In genomic region chr7:69746383-69746782, GRCh38 we compare ENCODE assay signal across 34 cellular contexts.
"Had no signal": no experiment of that assay in that cellular context is flagged by ENCODE, and none has a peak within 500 bp of the region (broad histone marks: within the 10 kb centered on the region; RNA-seq: fewer than 3 reads in every experiment).

No MANE protein-coding gene starts in this region.

- H3K4me1 ChIP-seq: ascending aorta had no signal

- H3K4me1 Mint-ChIP-seq: activated B cell treated with CpG ODN at 0.5 μM for 24 hours; activated CD4-positive, alpha-beta T cell treated with anti-CD3 and anti-CD28 coated beads, Interleukin-2, amount 10 ng/mL, durations not matched to agents 24 days and 14 days; activated naive CD4-positive, alpha-beta T cell treated with anti-CD3 and anti-CD28 coated beads, Interleukin-2, amount 10 ng/mL, durations not matched to agents 7 days and 5 days; activated naive CD4-positive, alpha-beta T cell treated with anti-CD3 and anti-CD28 coated beads, Interleukin-2, amount 50 U/mL, for 24 hours; activated naive CD8-positive, alpha-beta T cell treated with anti-CD3 and anti-CD28 coated beads, Interleukin-2, amount 10 ng/mL, durations not matched to agents 7 days and 5 days; activated naive CD8-positive, alpha-beta T cell treated with anti-CD3 and anti-CD28 coated beads, Interleukin-2, amount 50 U/mL, for 24 hours; activated T-helper 17 cell treated with anti-CD3 and anti-CD28 coated beads, Interleukin-2, amount 50 U/mL, for 72 hours had no signal

- H3K27ac ChIP-seq: ascending aorta had no signal

- H3K4me3 Mint-ChIP-seq: activated B cell treated with CpG ODN at 0.5 μM for 24 hours; activated CD4-positive, alpha-beta memory T cell treated with anti-CD3 and anti-CD28 coated beads for 36 hours; activated CD4-positive, alpha-beta T cell treated with anti-CD3 and anti-CD28 coated beads, Interleukin-2, amount 10 ng/mL, durations not matched to agents 24 days and 14 days; activated CD8-positive, alpha-beta T cell treated with anti-CD3 and anti-CD28 coated beads for 36 hours; activated naive CD4-positive, alpha-beta T cell treated with anti-CD3 and anti-CD28 coated beads, Interleukin-2, amount 10 ng/mL, durations not matched to agents 7 days and 5 days; activated naive CD4-positive, alpha-beta T cell treated with anti-CD3 and anti-CD28 coated beads, Interleukin-2, amount 50 U/mL, for 24 hours; activated naive CD8-positive, alpha-beta T cell; activated naive CD8-positive, alpha-beta T cell treated with anti-CD3 and anti-CD28 coated beads, Interleukin-2, amount 10 ng/mL, durations not matched to agents 7 days and 5 days; activated naive CD8-positive, alpha-beta T cell treated with anti-CD3 and anti-CD28 coated beads, Interleukin-2, amount 50 U/mL, for 24 hours; activated T-cell treated with anti-CD3 and anti-CD28 coated beads, Interleukin-2, amount 50 U/mL, for 4 hours; activated T-cell treated with anti-CD3 and anti-CD28 coated beads, Interleukin-2, amount 50 U/mL, for 72 hours; activated T-helper 1 cell treated with anti-CD3 and anti-CD28 coated beads, Interleukin-12 subunit alpha, Interleukin-12 subunit beta, Interleukin-2, Interleukin-4 antibody, amounts not matched to agents 30 ng/mL and 10 ng/mL and 1 ng/mL, durations not matched to agents 14 hours and 24 hours and 36 hours; activated T-helper 17 cell treated with anti-CD3 and anti-CD28 coated beads, Interleukin-2, amount 50 U/mL, for 72 hours; brain; T-helper 1 cell treated with Interleukin-12 subunit alpha and Interleukin-12 subunit beta and Interleukin-4 antibody, amounts not matched to agents 30 μg/mL and 1 μg/mL, for 36 hours; T-helper 2 cell treated with Interferon-gamma antibody and Interleukin-4, amounts not matched to agents 5 μg/mL and 100 μg/mL, for 36 hours had no signal

- H3K4me3 ChIP-seq: ascending aorta had no signal

- H3K9me3 Mint-ChIP-seq: activated B cell treated with CpG ODN at 0.5 μM for 24 hours; activated CD4-positive, alpha-beta memory T cell treated with anti-CD3 and anti-CD28 coated beads for 36 hours; activated CD4-positive, alpha-beta T cell treated with anti-CD3 and anti-CD28 coated beads, Interleukin-2, amount 10 ng/mL, durations not matched to agents 24 days and 14 days; activated CD8-positive, alpha-beta T cell treated with anti-CD3 and anti-CD28 coated beads for 36 hours; activated naive CD4-positive, alpha-beta T cell treated with anti-CD3 and anti-CD28 coated beads, Interleukin-2, amount 10 ng/mL, durations not matched to agents 7 days and 5 days; activated naive CD4-positive, alpha-beta T cell treated with anti-CD3 and anti-CD28 coated beads, Interleukin-2, amount 50 U/mL, for 24 hours; activated naive CD8-positive, alpha-beta T cell treated with anti-CD3 and anti-CD28 coated beads, Interleukin-2, amount 50 U/mL, for 24 hours; activated T-cell treated with anti-CD3 and anti-CD28 coated beads, Interleukin-2, amount 50 U/mL, for 4 hours; activated T-helper 1 cell treated with anti-CD3 and anti-CD28 coated beads, Interleukin-12 subunit alpha, Interleukin-12 subunit beta, Interleukin-2, Interleukin-4 antibody, amounts not matched to agents 30 ng/mL and 10 ng/mL and 1 ng/mL, durations not matched to agents 14 hours and 24 hours and 36 hours; activated T-helper 17 cell treated with anti-CD3 and anti-CD28 coated beads, Interleukin-2, amount 50 U/mL, for 72 hours; brain; T-helper 2 cell treated with Interferon-gamma antibody and Interleukin-4, amounts not matched to agents 5 μg/mL and 100 μg/mL, for 36 hours had no signal

- ATAC-seq: activated CD8-positive, alpha-beta T cell treated with anti-CD3 and anti-CD28 coated beads for 36 hours; activated naive CD8-positive, alpha-beta T cell treated with anti-CD3 and anti-CD28 coated beads, Interleukin-2, amount 50 U/mL, for 24 hours; activated T-cell treated with anti-CD3 and anti-CD28 coated beads, Interleukin-2, amount 50 U/mL, for 4 hours; activated T-cell treated with anti-CD3 and anti-CD28 coated beads, Interleukin-2, amount 50 U/mL, for 72 hours; activated T-helper 17 cell treated with anti-CD3 and anti-CD28 coated beads, Interleukin-2, amount 50 U/mL, for 72 hours had no signal

- H3K36me3 ChIP-seq: ascending aorta had no signal

- DNase-seq: activated B cell treated with CpG ODN at 0.5 μM for 24 hours; activated CD4-positive, alpha-beta memory T cell treated with anti-CD3 and anti-CD28 coated beads for 36 hours; activated CD4-positive, alpha-beta T cell treated with anti-CD3 and anti-CD28 coated beads for 4 hours; activated CD4-positive, alpha-beta T cell treated with anti-CD3 and anti-CD28 coated beads, Interleukin-2, amount 10 ng/mL, durations not matched to agents 24 days and 14 days; activated CD4-positive, alpha-beta T cell treated with anti-CD3 and anti-CD28 coated beads, Interleukin-2, amount 50 U/mL, for 1 hour; activated CD4-positive, alpha-beta T cell treated with anti-CD3 and anti-CD28 coated beads, Interleukin-2, amount 50 U/mL, for 4 hours; activated CD4-positive, CD25-positive, alpha-beta regulatory T cell treated with anti-CD3 and anti-CD28 coated beads, Interleukin-2, amount 50 U/mL, for 72 hours; activated CD8-positive, alpha-beta memory T cell treated with anti-CD3 and anti-CD28 coated beads, Interleukin-2, amount 50 U/mL, for 4 hours; activated CD8-positive, alpha-beta T cell treated with anti-CD3 and anti-CD28 coated beads for 36 hours; activated effector memory CD4-positive, alpha-beta T cell treated with Interleukin-2 at 50 U/mL for 16 hours; activated gamma-delta T cell; activated naive CD4-positive, alpha-beta T cell treated with anti-CD3 and anti-CD28 coated beads, Interleukin-2, amount 10 ng/mL, durations not matched to agents 7 days and 5 days; activated naive CD4-positive, alpha-beta T cell treated with Interleukin-2 at 50 U/mL for 16 hours; activated naive CD8-positive, alpha-beta T cell treated with anti-CD3 and anti-CD28 coated beads, Interleukin-2, amount 10 ng/mL, durations not matched to agents 7 days and 5 days; activated naive CD8-positive, alpha-beta T cell treated with anti-CD3 and anti-CD28 coated beads, Interleukin-2, amount 50 U/mL, for 24 hours; activated T-cell treated with anti-CD3 and anti-CD28 coated beads for 4 hours; activated T-cell treated with anti-CD3 and anti-CD28 coated beads, Interleukin-2, amount 50 U/mL, for 1 hour; activated T-cell treated with anti-CD3 and anti-CD28 coated beads, Interleukin-2, amount 50 U/mL, for 4 hours; activated T-cell treated with anti-CD3 and anti-CD28 coated beads, Interleukin-2, amount 50 U/mL, for 72 hours; amygdala; anterior cingulate cortex; central memory CD4-positive, alpha-beta T cell; SW 1271; T-helper 1 cell; T-helper 2 cell; T-helper 9 cell had no signal

- H3K27ac Mint-ChIP-seq: activated B cell treated with CpG ODN at 0.5 μM for 24 hours; activated CD4-positive, alpha-beta memory T cell treated with anti-CD3 and anti-CD28 coated beads for 36 hours; activated CD4-positive, alpha-beta T cell treated with anti-CD3 and anti-CD28 coated beads, Interleukin-2, amount 10 ng/mL, durations not matched to agents 24 days and 14 days; activated CD8-positive, alpha-beta T cell treated with anti-CD3 and anti-CD28 coated beads for 36 hours; activated naive CD4-positive, alpha-beta T cell treated with anti-CD3 and anti-CD28 coated beads, Interleukin-2, amount 10 ng/mL, durations not matched to agents 7 days and 5 days; activated naive CD4-positive, alpha-beta T cell treated with anti-CD3 and anti-CD28 coated beads, Interleukin-2, amount 50 U/mL, for 24 hours; activated naive CD8-positive, alpha-beta T cell; activated naive CD8-positive, alpha-beta T cell treated with anti-CD3 and anti-CD28 coated beads, Interleukin-2, amount 10 ng/mL, durations not matched to agents 7 days and 5 days; activated naive CD8-positive, alpha-beta T cell treated with anti-CD3 and anti-CD28 coated beads, Interleukin-2, amount 50 U/mL, for 24 hours; activated T-cell treated with anti-CD3 and anti-CD28 coated beads, Interleukin-2, amount 50 U/mL, for 72 hours; activated T-helper 1 cell treated with anti-CD3 and anti-CD28 coated beads, Interleukin-12 subunit alpha, Interleukin-12 subunit beta, Interleukin-2, Interleukin-4 antibody, amounts not matched to agents 30 ng/mL and 10 ng/mL and 1 ng/mL, durations not matched to agents 14 hours and 24 hours and 36 hours; activated T-helper 17 cell treated with anti-CD3 and anti-CD28 coated beads, Interleukin-2, amount 50 U/mL, for 72 hours; brain; T-helper 1 cell treated with Interleukin-12 subunit alpha and Interleukin-12 subunit beta and Interleukin-4 antibody, amounts not matched to agents 30 μg/mL and 1 μg/mL, for 36 hours; T-helper 2 cell treated with Interferon-gamma antibody and Interleukin-4, amounts not matched to agents 5 μg/mL and 100 μg/mL, for 36 hours had no signal

- H3K9me3 ChIP-seq: ascending aorta had no signal

- H3K27me3 Mint-ChIP-seq: activated B cell treated with CpG ODN at 0.5 μM for 24 hours; activated CD4-positive, alpha-beta memory T cell treated with anti-CD3 and anti-CD28 coated beads for 36 hours; activated CD4-positive, alpha-beta T cell treated with anti-CD3 and anti-CD28 coated beads, Interleukin-2, amount 10 ng/mL, durations not matched to agents 24 days and 14 days; activated CD8-positive, alpha-beta T cell treated with anti-CD3 and anti-CD28 coated beads for 36 hours; activated naive CD4-positive, alpha-beta T cell treated with anti-CD3 and anti-CD28 coated beads, Interleukin-2, amount 10 ng/mL, durations not matched to agents 7 days and 5 days; activated naive CD4-positive, alpha-beta T cell treated with anti-CD3 and anti-CD28 coated beads, Interleukin-2, amount 50 U/mL, for 24 hours; activated naive CD8-positive, alpha-beta T cell; brain had no signal

- H3K27me3 ChIP-seq: ascending aorta had no signal

- H3K36me3 Mint-ChIP-seq: activated CD4-positive, alpha-beta memory T cell treated with anti-CD3 and anti-CD28 coated beads for 36 hours; activated naive CD4-positive, alpha-beta T cell treated with anti-CD3 and anti-CD28 coated beads, Interleukin-2, amount 10 ng/mL, durations not matched to agents 7 days and 5 days; activated naive CD4-positive, alpha-beta T cell treated with anti-CD3 and anti-CD28 coated beads, Interleukin-2, amount 50 U/mL, for 24 hours; activated naive CD8-positive, alpha-beta T cell; activated naive CD8-positive, alpha-beta T cell treated with anti-CD3 and anti-CD28 coated beads, Interleukin-2, amount 10 ng/mL, durations not matched to agents 7 days and 5 days; brain had no signal
